In genomic region chr4:11336435-11336834, GRCh38 we compare ENCODE assay signal across 29 cellular contexts.
"Had no signal": no experiment of that assay in that cellular context is flagged by ENCODE, and none has a peak within 500 bp of the region (broad histone marks: within the 10 kb centered on the region; RNA-seq: fewer than 3 reads in every experiment).

No MANE protein-coding gene starts in this region.

- H3K9me3 ChIP-seq: heart right ventricle, lower lobe of right lung, neutrophil, right atrium auricular region, stomach, thoracic aorta, tibial artery, upper lobe of right lung, uterus had no signal

- H3K27me3 Mint-ChIP-seq: naive B cell; stimulated activated naive B cell treated with anti-CD40 and anti-IgM and Interleukin-4, amounts not matched to agents 10 μg/mL and 1 μg/mL and 100 μg/mL, for 72 hours had no signal

- H3K36me3 Mint-ChIP-seq: mesothelial cell of epicardium; naive B cell; natural killer cell; neural progenitor cell; stimulated activated naive B cell treated with anti-CD40 and anti-IgM and Interleukin-4, amounts not matched to agents 10 μg/mL and 1 μg/mL and 100 μg/mL, for 72 hours had no signal

- H3K36me3 ChIP-seq: heart right ventricle, lower lobe of right lung, neural progenitor cell, neutrophil, right atrium auricular region, stomach, thoracic aorta, tibial artery, upper lobe of right lung, uterus had no signal

- H3K4me3 Mint-ChIP-seq: mesothelial cell of epicardium; natural killer cell; nephron progenitor cell; neural progenitor cell; stimulated activated naive B cell treated with anti-CD40 and anti-IgM and Interleukin-4, amounts not matched to agents 10 μg/mL and 1 μg/mL and 100 μg/mL, for 72 hours had no signal

- H3K4me1 Mint-ChIP-seq: mesothelial cell of epicardium, natural killer cell, nephron progenitor cell had no signal

- H3K4me1 ChIP-seq: heart right ventricle, lower lobe of right lung, parathyroid adenoma, right atrium auricular region, stomach, tibial artery, upper lobe of right lung, uterus had no signal

- DNase-seq: glutamatergic neuron; heart right ventricle; kidney glomerular epithelial cell; lower lobe of right lung; mammary epithelial cell; mesendoderm; naive B cell; natural killer cell; nephron progenitor cell; occipital lobe; stimulated activated CD4-positive, alpha-beta T cell treated with anti-CD3 and anti-CD28 coated beads, Interleukin-1b, Interleukin-23, amount 100 ng/mL, for 48 hours; stimulated activated CD4-positive, alpha-beta T cell treated with anti-CD3 and anti-CD28 coated beads, Interleukin-2, amount 100 ng/mL, for 48 hours; stimulated activated CD4-positive, alpha-beta T cell treated with anti-CD3 and anti-CD28 coated beads, Interleukin-4, amount 100 ng/mL, for 4 hours; stimulated activated CD8-positive, alpha-beta memory T cell treated with anti-CD3 and anti-CD28 coated beads, Interleukin-4, amount 100 ng/mL, for 48 hours; stimulated activated naive B cell treated with anti-CD40 and anti-IgM and Interleukin-4, amounts not matched to agents 10 μg/mL and 1 μg/mL and 100 μg/mL, for 72 hours; stimulated activated naive CD8-positive, alpha-beta T cell treated with anti-CD3 and anti-CD28 coated beads, Interleukin-15, Interleukin-2, amounts not matched to agents 100 U/mL and 50 U/mL, for 24 hours; stomach; tibial artery; trophoblast cell; upper lobe of right lung; uterus had no signal

- H3K4me3 ChIP-seq: heart right ventricle, hepatocyte, lower lobe of right lung, neural progenitor cell, right atrium auricular region, smooth muscle cell, stomach, thoracic aorta, tibial artery, upper lobe of right lung, uterus had no signal

- ATAC-seq: lower lobe of right lung; natural killer cell; stimulated activated naive CD8-positive, alpha-beta T cell treated with anti-CD3 and anti-CD28 coated beads, Interleukin-15, Interleukin-2, amounts not matched to agents 100 U/mL and 50 U/mL, for 24 hours; upper lobe of right lung had no signal

- H3K27ac Mint-ChIP-seq: mesothelial cell of epicardium; natural killer cell; nephron progenitor cell; neural progenitor cell; stimulated activated naive B cell treated with anti-CD40 and anti-IgM and Interleukin-4, amounts not matched to agents 10 μg/mL and 1 μg/mL and 100 μg/mL, for 72 hours had no signal

- H3K9me3 Mint-ChIP-seq: naive B cell; nephron progenitor cell; neural progenitor cell; stimulated activated naive B cell treated with anti-CD40 and anti-IgM and Interleukin-4, amounts not matched to agents 10 μg/mL and 1 μg/mL and 100 μg/mL, for 72 hours had no signal

- H3K27me3 ChIP-seq: heart right ventricle, hepatocyte, neural progenitor cell, neutrophil, right atrium auricular region, stomach, tibial artery, upper lobe of right lung, uterus had no signal

- H3K27ac ChIP-seq: heart right ventricle, hepatocyte, lower lobe of right lung, neural progenitor cell, neutrophil, parathyroid adenoma, right atrium auricular region, stomach, thoracic aorta, tibial artery, upper lobe of right lung, uterus had no signal
